Comparison of ENCODE assay signal across 14 cellular contexts in the genomic region with DNA sequence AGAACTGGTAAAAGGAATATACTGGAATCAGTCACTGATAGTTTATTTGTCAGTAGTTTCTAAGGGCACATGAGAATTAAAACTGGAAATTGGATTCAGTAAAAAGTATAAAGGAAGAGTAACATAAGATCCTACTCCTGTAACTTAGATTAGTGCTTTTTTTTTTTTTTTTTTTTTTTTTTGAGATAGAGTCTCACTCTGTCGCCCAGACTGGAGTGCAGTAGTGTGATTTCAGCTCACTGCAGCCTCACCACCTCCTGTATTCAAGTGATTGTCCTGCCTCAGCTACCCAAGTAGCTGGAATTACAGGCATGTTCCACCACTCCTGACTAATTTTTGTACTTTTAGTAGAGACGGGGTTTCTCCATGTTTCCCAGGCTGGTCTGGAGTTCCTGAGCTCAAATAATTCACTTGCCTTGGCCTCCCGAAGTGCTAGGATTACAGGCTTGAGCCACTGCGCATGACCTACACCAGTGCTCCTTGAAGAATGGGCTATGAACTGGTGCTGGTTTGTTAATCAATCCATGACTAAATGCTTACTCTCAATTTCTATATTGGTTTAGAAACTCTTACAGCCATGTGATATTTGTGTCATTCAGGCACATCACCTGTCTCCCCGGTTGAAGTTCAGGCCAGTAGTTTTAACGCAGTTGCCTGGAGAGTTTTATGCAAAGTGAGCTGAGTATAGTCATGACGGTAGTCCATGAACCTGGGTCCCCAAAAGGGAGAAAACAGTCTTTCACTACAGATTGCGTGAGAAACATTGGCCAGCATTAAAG.
DNase-seq lines count a peak whose midpoint lies in the region; ATAC-seq, FAIRE-seq and TF ChIP-seq lines count a peak whose summit lies in the region.
"Had no signal": no experiment of that assay in that cellular context is flagged by ENCODE, and none has a peak within 500 bp of the region (broad histone marks: within the 10 kb centered on the region; RNA-seq: fewer than 3 reads in every experiment).

No MANE protein-coding gene starts in this region.

- no peaks in the 10 kb centered on the region for H3K27me3 ChIP-seq in right atrium auricular region
- H3K27me3 ChIP-seq: foreskin keratinocyte, thyroid gland had no signal

- H3K4me3 Mint-ChIP-seq in HFFc6: no peak overlapping the region
- H3K4me3 Mint-ChIP-seq: activated CD8-positive, alpha-beta T cell treated with anti-CD3 and anti-CD28 coated beads, Interleukin-2, amount 10 ng/mL, durations not matched to agents 7 days and 5 days had no signal

- H3K4me1 Mint-ChIP-seq in HFFc6 (ENCODE audit: low read depth): peaks cover 41% of the 10 kb centered on the region

- DNase-seq in left ventricle myocardium superior: no peak
- no peak for DNase-seq in right atrium auricular region (ENCODE audit: low spot score)
- DNase-seq in HFFc6: no peak
- no peak for DNase-seq in NK-92 treated with Interleukin-12 subunit alpha and Interleukin-12 subunit beta, amount 100 ng/mL, for 24 hours (lab: John Stamatoyannopoulos, UW)
- DNase-seq in NCI-H526 (lab: John Stamatoyannopoulos, UW): no peak
- DNase-seq in T-helper 2 cell: no peak
- no peak for DNase-seq in frontal cortex (ENCODE audit: low spot score in 2 of 2)
- DNase-seq: activated CD8-positive, alpha-beta T cell treated with anti-CD3 and anti-CD28 coated beads, Interleukin-2, amount 10 ng/mL, durations not matched to agents 7 days and 5 days; foreskin keratinocyte; midbrain; MV-4-11; thyroid gland had no signal

- H3K27ac ChIP-seq in right atrium auricular region: no peak overlapping the region
- H3K27ac ChIP-seq: foreskin keratinocyte, thyroid gland had no signal

- FAIRE-seq in frontal cortex (lab: Jason Lieb, UNC): no peak
- FAIRE-seq: RCC 7860 had no signal

- ATAC-seq in left ventricle myocardium superior (peak; percentile 19), HG03442 (IDR thresholded peaks at IDR 0.05; ENCODE audit: unreplicated experiment) (peak; percentile 94)
- ATAC-seq: activated CD8-positive, alpha-beta T cell treated with anti-CD3 and anti-CD28 coated beads, Interleukin-2, amount 10 ng/mL, durations not matched to agents 7 days and 5 days; foreskin keratinocyte had no signal

- intact Hi-C loops in left ventricle myocardium superior (cut with micrococcal nuclease): no loop called here

- no peaks in the 10 kb centered on the region for H3K9me3 Mint-ChIP-seq in HFFc6

- peaks cover 2% of the 10 kb centered on the region for H3K36me3 Mint-ChIP-seq in HFFc6 (ENCODE audit: low read depth)

- H3K4me1 ChIP-seq in right atrium auricular region: peaks cover 0 to 7% of the 10 kb centered on the region in 2 donors
- H3K4me1 ChIP-seq: foreskin keratinocyte, thyroid gland had no signal

- H3K27ac Mint-ChIP-seq in HFFc6: peak overlapping the region; percentile 47
- H3K27ac Mint-ChIP-seq: activated CD8-positive, alpha-beta T cell treated with anti-CD3 and anti-CD28 coated beads, Interleukin-2, amount 10 ng/mL, durations not matched to agents 7 days and 5 days had no signal

- no peaks in the 10 kb centered on the region for H3K9me3 ChIP-seq in right atrium auricular region
- H3K9me3 ChIP-seq: thyroid gland had no signal

- H3K27me3 Mint-ChIP-seq in HFFc6 (ENCODE audit: insufficient read depth): no peaks in the 10 kb centered on the region

- no peak for TF ChIP-seq CTCF in right atrium auricular region (IDR thresholded peaks at IDR 0.05)
- no peak for TF ChIP-seq CTCF in HFFc6 (IDR thresholded peaks at IDR 0.05)

- H3K36me3 ChIP-seq in right atrium auricular region: peaks cover 5% of the 10 kb centered on the region
- H3K36me3 ChIP-seq: thyroid gland had no signal

- H3K4me3 ChIP-seq in right atrium auricular region: no peak overlapping the region
- H3K4me3 ChIP-seq: thyroid gland had no signal
